ENCODE assay signal across 8 cellular contexts in genomic region chr13:35789335-35790166, GRCh38.
DNase-seq lines count a peak whose midpoint lies in the region; ATAC-seq, FAIRE-seq and TF ChIP-seq lines count a peak whose summit lies in the region.

No MANE protein-coding gene starts in this region.

- no peak for TF ChIP-seq POLR2A in H1 (IDR thresholded peaks at IDR 0.05; ENCODE audit: control extremely low read depth in 1 of 2, low read depth in 2 of 2, low read length in 2 of 2)

- CTCF ChIA-PET in H1 (lab: Charles Lee; ENCODE audit: partially characterized antibody), result interaction anchor here (0.6 to 2.7 kb wide), 27 partner anchors 8 to 794 kb away, joined by 3 to 34 read pairs (median 6); no protein-coding TSS in a partner anchor
- CTCF ChIA-PET in activated CD8-positive, alpha-beta memory T cell treated with anti-CD3 and anti-CD28 coated beads, Interleukin-2, amount 10 ng/mL, durations not matched to agents 7 days and 5 days (lab: Charles Lee), result interaction anchor here (0.5 to 1.2 kb wide), 3 partner anchors 9 to 15 kb away, joined by 3 read pairs; no protein-coding TSS in a partner anchor

- no peak overlapping the region for H3K27ac Mint-ChIP-seq in neural progenitor cell
- H3K27ac Mint-ChIP-seq in activated CD8-positive, alpha-beta memory T cell treated with anti-CD3 and anti-CD28 coated beads, Interleukin-2, amount 10 ng/mL, durations not matched to agents 7 days and 5 days, result no peak overlapping the region

- H3K9ac ChIP-seq in H1 (replicated peaks in 1 of 4; ENCODE audit: extremely low read depth in 1 of 4, low read depth in 3 of 4, low read length in 3 of 4) (no peak overlapping the region), neural progenitor cell (no peak overlapping the region)

- FAIRE-seq in H1 (lab: Jason Lieb, UNC), result peak; percentile 71

- no peaks in the 10 kb centered on the region for H3K79me1 ChIP-seq in H1 (ENCODE audit: low read depth, low read length)

- no peaks in the 10 kb centered on the region for H3K23me2 ChIP-seq in H1 (ENCODE audit: low read depth, low read length)

- H3K27me3 ChIP-seq in H1 (replicated peaks in 1 of 4; ENCODE audit: control insufficient read depth in 3 of 4, extremely low read depth in 1 of 4, insufficient read depth in 3 of 4, low read length in 3 of 4), result no peaks in the 10 kb centered on the region
- no peaks in the 10 kb centered on the region for H3K27me3 ChIP-seq in neural progenitor cell

- no peak for TF ChIP-seq EP300 in H1 (IDR thresholded peaks at IDR 0.05; ENCODE audit: borderline replicate concordance in 1 of 2, low read depth in 2 of 2, low read length in 2 of 2)

- H2BK20ac ChIP-seq in H1 (ENCODE audit: low read length), result no peak overlapping the region

- H3F3A ChIP-seq in neural progenitor cell (ENCODE audit: low read depth), result peaks cover 14% of the 10 kb centered on the region

- H3K27me3 Mint-ChIP-seq in neural progenitor cell (ENCODE audit: insufficient read depth, low read depth), result no peaks in the 10 kb centered on the region
- H3K27me3 Mint-ChIP-seq in activated CD8-positive, alpha-beta memory T cell treated with anti-CD3 and anti-CD28 coated beads, Interleukin-2, amount 10 ng/mL, durations not matched to agents 7 days and 5 days, result no peaks in the 10 kb centered on the region

- no peaks in the 10 kb centered on the region for H3K36me3 Mint-ChIP-seq in neural progenitor cell
- no peaks in the 10 kb centered on the region for H3K36me3 Mint-ChIP-seq in activated CD8-positive, alpha-beta memory T cell treated with anti-CD3 and anti-CD28 coated beads, Interleukin-2, amount 10 ng/mL, durations not matched to agents 7 days and 5 days

- H2BK12ac ChIP-seq in H1 (ENCODE audit: low read depth, low read length), result no peak overlapping the region

- POLR2A ChIA-PET in H1 (lab: Charles Lee; ENCODE audit: partially characterized antibody), result interaction anchor here (0.8 kb wide), 1 partner anchor 11 kb away, joined by 3 read pairs; no protein-coding TSS in a partner anchor

- no peak overlapping the region for H3K4me3 Mint-ChIP-seq in neural progenitor cell
- no peak overlapping the region for H3K4me3 Mint-ChIP-seq in activated CD8-positive, alpha-beta memory T cell treated with anti-CD3 and anti-CD28 coated beads, Interleukin-2, amount 10 ng/mL, durations not matched to agents 7 days and 5 days

- H4K5ac ChIP-seq in H1 (ENCODE audit: insufficient read length, low read depth, low read length), result no peak overlapping the region

- no peak overlapping the region for H2BK15ac ChIP-seq in H1 (ENCODE audit: low read length)

- WGBS in H1 (ENCODE audit: extremely low coverage in 1 of 2, insufficient coverage in 1 of 2, insufficient read length in 1 of 2, insufficient replicate concordance in 2 of 2, low coverage in 1 of 2, low lambda C conversion rate in 2 of 2, missing lambda C conversion rate in 1 of 2), 2 experiments, result 69% methylated on average over 6 of the region's 6 CpGs; no CpG with 5 or more reads in 1 of the 2 experiments

- peak; percentile 58 to 64 for TF ChIP-seq RAD21 in H1 (IDR thresholded peaks at IDR 0.05 in 1 of 2, conservative IDR thresholded peaks at IDR 0.05 in 1 of 2; ENCODE audit: low read depth in 2 of 2, low read length in 2 of 2)

- H4K20me1 ChIP-seq in H1 (replicated peaks in 1 of 2; ENCODE audit: control insufficient read depth in 1 of 2, insufficient read depth in 2 of 2, low read length in 2 of 2), result no peaks in the 10 kb centered on the region
- H4K20me1 ChIP-seq in neural progenitor cell (ENCODE audit: low read depth), result no peaks in the 10 kb centered on the region

- H3K4me1 ChIP-seq in H1 (replicated peaks in 1 of 4; ENCODE audit: control insufficient read depth in 3 of 4, insufficient read depth in 4 of 4, low read length in 3 of 4) (no peaks in the 10 kb centered on the region), neural progenitor cell (peaks cover 63% of the 10 kb centered on the region)

- H3K4me2 ChIP-seq in H1 (ENCODE audit: insufficient read depth in 1 of 2, low read depth in 2 of 2, low read length in 2 of 2) (no peak overlapping the region), neural progenitor cell (peak overlapping the region; percentile 51)

- no peak overlapping the region for H2AK5ac ChIP-seq in H1 (ENCODE audit: low read depth, low read length)

- no peaks in the 10 kb centered on the region for H3K9me3 Mint-ChIP-seq in neural progenitor cell
- H3K9me3 Mint-ChIP-seq in activated CD8-positive, alpha-beta memory T cell treated with anti-CD3 and anti-CD28 coated beads, Interleukin-2, amount 10 ng/mL, durations not matched to agents 7 days and 5 days (ENCODE audit: low read depth), result no peaks in the 10 kb centered on the region

- peak; percentile 92 for ATAC-seq in HG02885 (IDR thresholded peaks at IDR 0.05; ENCODE audit: poor library complexity, unreplicated experiment)
- no peak for ATAC-seq in activated CD8-positive, alpha-beta memory T cell treated with anti-CD3 and anti-CD28 coated beads, Interleukin-2, amount 10 ng/mL, durations not matched to agents 7 days and 5 days

- no peaks in the 10 kb centered on the region for H3K9me3 ChIP-seq in H1 (ENCODE audit: insufficient read depth in 2 of 2, low read depth in 1 of 2, low read length in 1 of 2)
- no peaks in the 10 kb centered on the region for H3K9me3 ChIP-seq in neural progenitor cell (ENCODE audit: low read depth)

- DNase-seq in SIG-M5 treated with dmso at 0.1 percent for 504 hours (lab: John Stamatoyannopoulos, UW; ENCODE audit: unreplicated experiment) (peak; percentile 17), SIG-M5 (lab: John Stamatoyannopoulos, UW) (no peak), NCI-H526 (lab: John Stamatoyannopoulos, UW) (peak; percentile 28 to 70), H1 (ENCODE audit: low read depth in 1 of 2, low spot score in 2 of 2) (no peak), neural progenitor cell (ENCODE audit: low spot score) (peak; percentile 77), CD1c-positive myeloid dendritic cell (ENCODE audit: extremely low spot score) (no peak)
- no peak for DNase-seq in activated CD8-positive, alpha-beta memory T cell treated with anti-CD3 and anti-CD28 coated beads, Interleukin-2, amount 10 ng/mL, durations not matched to agents 7 days and 5 days

- H3K18ac ChIP-seq in H1 (ENCODE audit: extremely low read depth, low read length), result no peak overlapping the region

- H3K36me3 ChIP-seq in H1 (ENCODE audit: control insufficient read depth in 2 of 4, insufficient read depth in 4 of 4, low read length in 3 of 4), result peaks cover 0 to 8% (median 2%) of the 10 kb centered on the region in 4 experiments; a peak in 5 of 8 replicates
- H3K36me3 ChIP-seq in neural progenitor cell, result no peaks in the 10 kb centered on the region

- H3K4ac ChIP-seq in H1 (replicated peaks; ENCODE audit: insufficient read length, low read depth, low read length), result no peak overlapping the region

- TF ChIP-seq CTCF in H1 (IDR thresholded peaks at IDR 0.05; ENCODE audit: control extremely low read depth in 1 of 3, insufficient read depth in 1 of 3, low read depth in 1 of 3, low read length in 3 of 3) (peak in 2 of 3 experiments; percentile 28 to 49; a peak in 2 of 4 replicates), neural progenitor cell (IDR thresholded peaks at IDR 0.05) (peak; percentile 77)

- H2AFZ ChIP-seq in H1 (ENCODE audit: low read length) (no peak overlapping the region), neural progenitor cell (replicated peaks) (no peak overlapping the region)

- H3K4me1 Mint-ChIP-seq in neural progenitor cell, result peaks cover 52% of the 10 kb centered on the region
- H3K4me1 Mint-ChIP-seq in activated CD8-positive, alpha-beta memory T cell treated with anti-CD3 and anti-CD28 coated beads, Interleukin-2, amount 10 ng/mL, durations not matched to agents 7 days and 5 days, result no peaks in the 10 kb centered on the region

- no peak overlapping the region for H2BK5ac ChIP-seq in H1 (ENCODE audit: low read depth, low read length)

- H3K79me2 ChIP-seq in H1 (ENCODE audit: control insufficient read depth in 1 of 2, insufficient read depth in 2 of 2, low read length in 2 of 2) (no peaks in the 10 kb centered on the region), neural progenitor cell (ENCODE audit: low read depth) (no peaks in the 10 kb centered on the region)

- H3K23ac ChIP-seq in H1 (ENCODE audit: insufficient read length), result no peak overlapping the region

- H4K8ac ChIP-seq in H1 (ENCODE audit: extremely low read depth, insufficient read depth, low read length), result no peak overlapping the region

- no peak overlapping the region for H3K14ac ChIP-seq in H1 (ENCODE audit: insufficient read length)

- H2BK120ac ChIP-seq in H1 (replicated peaks; ENCODE audit: low read depth, low read length), result no peak overlapping the region

- no peak overlapping the region for H3K4me3 ChIP-seq in H1 (ENCODE audit: extremely low read depth in 1 of 4, insufficient read depth in 2 of 4, low read depth in 3 of 4, low read length in 4 of 4)
- H3K4me3 ChIP-seq in neural progenitor cell, result no peak overlapping the region

- no peak overlapping the region for H3K27ac ChIP-seq in H1 (ENCODE audit: low read depth, low read length)
- H3K27ac ChIP-seq in neural progenitor cell, result peak overlapping the region; percentile 26

- no peak overlapping the region for H4K91ac ChIP-seq in H1 (replicated peaks; ENCODE audit: insufficient read length, low read length)

- H3K56ac ChIP-seq in H1 (replicated peaks; ENCODE audit: insufficient read length, low read depth, low read length), result no peak overlapping the region

TF ChIP-seq in H1, 55 proteins besides CTCF, POLR2A, EP300 and RAD21:
- TF ChIP-seq YY1 (IDR thresholded peaks at IDR 0.05; ENCODE audit: low read depth, low read length), result peak; percentile 89
- no peak for TF ChIP-seq POLR2AphosphoS5 (IDR thresholded peaks at IDR 0.05; ENCODE audit: low read depth, low read length)

Comparison
In these comparisons a context has a peak if more than half of its experiments do, and no peak if none do; other contexts are left out.
1. DNase-seq: peak in SIG-M5 treated with dmso at 0.1 percent for 504 hours (single experiment), NCI-H526 (2 of 2) and neural progenitor cell (single experiment); none in SIG-M5 (single experiment), H1 (0 of 2), activated CD8-positive, alpha-beta memory T cell treated with anti-CD3 and anti-CD28 coated beads, Interleukin-2, amount 10 ng/mL, durations not matched to agents 7 days and 5 days (single experiment) and CD1c-positive myeloid dendritic cell (single experiment).